In genomic region chr18:74331404-74331803, GRCh38 we compare ENCODE assay signal across 8 cellular contexts. TPM values are rescaled to one million over a fixed set of nuclear protein-coding genes. Genes with fewer than 3 reads are reported as not detected.
DNase-seq lines count a peak whose midpoint lies in the region; ATAC-seq and TF ChIP-seq lines count a peak whose summit lies in the region.

No MANE protein-coding gene starts in this region.

- ATAC-seq in WTC11 (peak; percentile 81), left lobe of liver (peak; percentile 100), HG02852 (IDR thresholded peaks at IDR 0.05; ENCODE audit: unreplicated experiment) (no peak), HG03457 (IDR thresholded peaks at IDR 0.05; ENCODE audit: unreplicated experiment) (no peak), GM21619 (IDR thresholded peaks at IDR 0.05; ENCODE audit: unreplicated experiment) (no peak)

- TF ChIP-seq CTCF in HFFc6 (IDR thresholded peaks at IDR 0.05) (peak; percentile 74), WTC11 (IDR thresholded peaks at IDR 0.05) (no peak)

- H3K4me1 Mint-ChIP-seq in HFFc6 (ENCODE audit: low read depth) (no peaks in the 10 kb centered on the region), WTC11 (peaks cover 12% of the 10 kb centered on the region)

- H3K36me3 Mint-ChIP-seq in HFFc6 (ENCODE audit: low read depth) (no peaks in the 10 kb centered on the region), WTC11 (no peaks in the 10 kb centered on the region; the same call in 1 of the 2 replicates)

- POLR2A ChIA-PET in WTC11 (lab: Charles Lee), result no interaction called here

- DNase-seq in Caki2 (ENCODE audit: low read depth), result peak; percentile 3
- peak; percentile 59 for DNase-seq in HFFc6
- no peak for DNase-seq in WTC11 (ENCODE audit: low spot score)
- DNase-seq in left lobe of liver (ENCODE audit: low spot score), result no peak
- DNase-seq in SKM-1 (lab: John Stamatoyannopoulos, UW; ENCODE audit: unreplicated experiment), result no peak

- H3K4me3 Mint-ChIP-seq in HFFc6 (no peak overlapping the region), WTC11 (no peak overlapping the region)

- no peak overlapping the region for H3K27ac Mint-ChIP-seq in HFFc6
- no peak overlapping the region for H3K27ac Mint-ChIP-seq in WTC11

- no peaks in the 10 kb centered on the region for H3K9me3 Mint-ChIP-seq in HFFc6
- peaks cover 12% of the 10 kb centered on the region for H3K9me3 Mint-ChIP-seq in WTC11

- CTCF ChIA-PET in WTC11 (lab: Charles Lee), result no interaction called here

- in situ Hi-C loops in Caki2 (cut with HindIII; ENCODE audit: low pct_unique_long_range_greater_than_20kb, low sequenced_read_pairs), result no loop called here

- H3K27me3 Mint-ChIP-seq in HFFc6 (ENCODE audit: insufficient read depth), result peaks cover 5% of the 10 kb centered on the region
- no peaks in the 10 kb centered on the region for H3K27me3 Mint-ChIP-seq in WTC11 (ENCODE audit: low read depth)

TF ChIP-seq in WTC11, 78 proteins besides CTCF, POLR2A, EP300 and RAD21 (continues in another document):
- no peak for TF ChIP-seq ZSCAN18 (CRISPR knock-in tag; IDR thresholded peaks at IDR 0.05)
- no peak for TF ChIP-seq IRF1 (CRISPR knock-in tag; IDR thresholded peaks at IDR 0.05)
- TF ChIP-seq ZNF416 (CRISPR knock-in tag; IDR thresholded peaks at IDR 0.05), result no peak
- TF ChIP-seq IRF2 (CRISPR knock-in tag; IDR thresholded peaks at IDR 0.05; ENCODE audit: borderline replicate concordance, low read depth), result no peak
- TF ChIP-seq SP1 (CRISPR knock-in tag; conservative IDR thresholded peaks at IDR 0.05), result no peak
- TF ChIP-seq CDX4 (CRISPR knock-in tag; IDR thresholded peaks at IDR 0.05; ENCODE audit: borderline replicate concordance), result no peak
- TF ChIP-seq ZBTB43 (CRISPR knock-in tag; IDR thresholded peaks at IDR 0.05), result no peak
- no peak for TF ChIP-seq ZNF138 (CRISPR knock-in tag; conservative IDR thresholded peaks at IDR 0.05)
- no peak for TF ChIP-seq STAT6 (CRISPR knock-in tag; conservative IDR thresholded peaks at IDR 0.05; ENCODE audit: low read depth)
- TF ChIP-seq RORB (CRISPR knock-in tag; IDR thresholded peaks at IDR 0.05), result no peak
- TF ChIP-seq KAT7 (CRISPR knock-in tag; IDR thresholded peaks at IDR 0.05; ENCODE audit: borderline replicate concordance), result no peak
- no peak for TF ChIP-seq NR3C1 (CRISPR knock-in tag; conservative IDR thresholded peaks at IDR 0.05; ENCODE audit: low read depth)
- no peak for TF ChIP-seq ARID4B (CRISPR knock-in tag; IDR thresholded peaks at IDR 0.05; ENCODE audit: borderline replicate concordance)
- no peak for TF ChIP-seq NFYB (CRISPR knock-in tag; conservative IDR thresholded peaks at IDR 0.05; ENCODE audit: low read depth)
- no peak for TF ChIP-seq CBFB (CRISPR knock-in tag; IDR thresholded peaks at IDR 0.05; ENCODE audit: low read depth)
- no peak for TF ChIP-seq SOX15 (CRISPR knock-in tag; IDR thresholded peaks at IDR 0.05)
- no peak for TF ChIP-seq ZMAT4 (CRISPR knock-in tag; IDR thresholded peaks at IDR 0.05)
- TF ChIP-seq ZNF423 (CRISPR knock-in tag; IDR thresholded peaks at IDR 0.05), result no peak

RNA-seq across cellular contexts. Expression of gene C18orf63, which starts 15.8 kb away (rescaled TPM):
- total RNA-seq in Caki2 (2014; rRNA removed; shearing (Covaris generic); ENCODE audit: low replicate concordance), result not detected in 2 replicates
- total RNA-seq in HFFc6 (2021; fragmentation: NEBNext Ultra II Directional; extraction: Animal tissue kit (Norgen Biotek cat#: 25700)), result not detected
- total RNA-seq in WTC11 (2021) (not detected in 3 replicates), left lobe of liver (not detected)

RNA-seq across cellular contexts. Expression of gene CYB5A, which starts 39.6 kb away (rescaled TPM):
- 25.3 and 37.5 TPM in 2 replicates for total RNA-seq in Caki2 (2014; rRNA removed; shearing (Covaris generic); ENCODE audit: low replicate concordance)
- 10 to 100 TPM; 60.4 to 83.3 (median 69.1) TPM for total RNA-seq in HFFc6 (2021; fragmentation: NEBNext Ultra II Directional; extraction: Animal tissue kit (Norgen Biotek cat#: 25700))
- total RNA-seq in WTC11 (2021) (127 to 170 TPM (median 159 TPM) in 3 replicates), left lobe of liver (984 TPM)

Comparison
In these comparisons a context has a peak if more than half of its experiments do, and no peak if none do; other contexts are left out.
1. DNase-seq: peak in Caki2 (single experiment) and HFFc6 (single experiment); none in WTC11 (single experiment), left lobe of liver (single experiment) and SKM-1 (single experiment).
2. ATAC-seq: peak in WTC11 (single experiment) and left lobe of liver (single experiment); none in HG02852 (single experiment), HG03457 (single experiment) and GM21619 (single experiment).